In the genomic region with DNA sequence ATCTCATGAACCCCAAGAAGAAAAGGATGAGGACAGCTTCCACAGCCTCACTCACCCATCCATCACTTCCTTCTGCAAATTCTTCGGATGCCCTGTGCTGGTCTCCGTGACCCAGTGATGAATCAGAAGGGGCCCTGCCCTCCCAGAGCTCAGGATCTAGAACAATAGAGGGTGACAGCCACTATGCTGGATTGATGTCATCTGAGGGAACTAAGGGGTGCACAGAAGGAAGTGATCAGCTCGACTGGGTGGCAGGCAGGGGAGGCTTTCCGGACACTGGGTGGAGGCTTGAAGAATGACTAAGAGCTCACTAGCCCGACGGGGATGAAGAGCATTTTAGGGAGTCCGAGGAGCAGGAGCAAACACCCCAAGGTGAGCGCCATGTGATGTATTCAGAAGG, we compare ENCODE assay signal across 13 cellular contexts. TPM values are rescaled to one million over a fixed set of nuclear protein-coding genes. Genes with fewer than 3 reads are reported as not detected.
A peak's percentile ranks its signal among the peaks of the same experiment; 100 is the strongest.
DNase-seq lines count a peak whose midpoint lies in the region; ATAC-seq, FAIRE-seq and TF ChIP-seq lines count a peak whose summit lies in the region.
"Had no signal": no experiment of that assay in that cellular context is flagged by ENCODE, and none has a peak within 500 bp of the region (broad histone marks: within the 10 kb centered on the region; RNA-seq: fewer than 3 reads in every experiment).

No MANE protein-coding gene starts in this region.

- peaks cover 5% of the 10 kb centered on the region for H3K27me3 Mint-ChIP-seq in astrocyte (ENCODE audit: low read depth, unreplicated experiment)

- H3K4me3 ChIP-seq in astrocyte (ENCODE audit: insufficient read depth, low read depth, low read length): no peak overlapping the region
- H3K4me3 ChIP-seq in kidney (ENCODE audit: low read length in 2 of 2): no peak overlapping the region

- no peaks in the 10 kb centered on the region for H3K79me2 ChIP-seq in astrocyte (ENCODE audit: insufficient read depth, low read length)

- H3K36me3 Mint-ChIP-seq in astrocyte (ENCODE audit: low read depth, unreplicated experiment): no peaks in the 10 kb centered on the region
- H3K36me3 Mint-ChIP-seq: stimulated activated memory B cell treated with anti-CD40 and anti-IgM and Interleukin-4, amounts not matched to agents 10 μg/mL and 1 μg/mL and 100 μg/mL, for 72 hours had no signal

- FAIRE-seq in astrocyte (lab: Jason Lieb, UNC) (no peak), kidney (lab: Jason Lieb, UNC) (no peak)

- H3K36me3 ChIP-seq in astrocyte (ENCODE audit: insufficient read depth, low read length) (no peaks in the 10 kb centered on the region), kidney (ENCODE audit: control insufficient read depth in 1 of 2, insufficient read depth in 2 of 2, low read length in 2 of 2) (no peaks in the 10 kb centered on the region)

- DNase-seq in AG20443 (ENCODE audit: low spot score) (peak; percentile 30), HT-29 (ENCODE audit: low spot score) (peak; percentile 50), astrocyte (ENCODE audit: low read depth) (no peak), kidney (peak; percentile 28), NCI-H345 treated with DMSO at 0.1 percent for 48 hours (lab: John Stamatoyannopoulos, UW; ENCODE audit: unreplicated experiment) (no peak), NCI-H2227 (lab: John Stamatoyannopoulos, UW; ENCODE audit: unreplicated experiment) (no peak)
- DNase-seq: activated naive CD4-positive, alpha-beta T cell treated with Interleukin-2 at 50 U/mL for 16 hours; NCI-H526 treated with DMSO at 0.1 percent for 48 hours; stimulated activated CD4-positive, alpha-beta T cell treated with anti-CD3 and anti-CD28 coated beads, Interleukin-4, amount 100 ng/mL, for 24 hours had no signal

- peak overlapping the region; percentile 79 for H3K4me2 ChIP-seq in astrocyte (ENCODE audit: low read length)

- H4K20me1 ChIP-seq in astrocyte (ENCODE audit: insufficient read depth, low read length): no peaks in the 10 kb centered on the region

- H3K9ac ChIP-seq in astrocyte (ENCODE audit: low read length) (no peak overlapping the region), kidney (ENCODE audit: low read length in 2 of 2) (no peak overlapping the region)

- H3K27ac ChIP-seq in astrocyte (ENCODE audit: low read depth, low read length): peak overlapping the region; percentile 19
- no peak overlapping the region for H3K27ac ChIP-seq in kidney (ENCODE audit: low read depth in 2 of 2, low read length in 2 of 2)

- ATAC-seq in GM18861 (IDR thresholded peaks at IDR 0.05; ENCODE audit: unreplicated experiment) (no peak), HG02588 (IDR thresholded peaks at IDR 0.05; ENCODE audit: unreplicated experiment) (no peak)
- ATAC-seq: right cardiac atrium; stimulated activated memory B cell treated with anti-CD40 and anti-IgM and Interleukin-4, amounts not matched to agents 10 μg/mL and 1 μg/mL and 100 μg/mL, for 72 hours had no signal

- peaks cover 9% of the 10 kb centered on the region for H3K4me1 Mint-ChIP-seq in astrocyte (ENCODE audit: low read depth, unreplicated experiment)
- H3K4me1 Mint-ChIP-seq: stimulated activated memory B cell treated with anti-CD40 and anti-IgM and Interleukin-4, amounts not matched to agents 10 μg/mL and 1 μg/mL and 100 μg/mL, for 72 hours had no signal

- H3K9me3 Mint-ChIP-seq in astrocyte (ENCODE audit: unreplicated experiment): no peaks in the 10 kb centered on the region
- H3K9me3 Mint-ChIP-seq: stimulated activated memory B cell treated with anti-CD40 and anti-IgM and Interleukin-4, amounts not matched to agents 10 μg/mL and 1 μg/mL and 100 μg/mL, for 72 hours had no signal

- H2AFZ ChIP-seq in astrocyte (ENCODE audit: low read depth, low read length): no peak overlapping the region

- H3K4me3 Mint-ChIP-seq in astrocyte (ENCODE audit: unreplicated experiment): no peak overlapping the region

- no peaks in the 10 kb centered on the region for H3K9me3 ChIP-seq in astrocyte (ENCODE audit: insufficient read depth, low read depth, low read length)
- H3K9me3 ChIP-seq in kidney (ENCODE audit: control insufficient read depth in 1 of 2, low read length in 2 of 2): no peaks in the 10 kb centered on the region

- no peak for TF ChIP-seq CTCF in astrocyte (IDR thresholded peaks at IDR 0.05; ENCODE audit: insufficient read depth, low read depth, low read length)
- TF ChIP-seq CTCF in kidney (IDR thresholded peaks at IDR 0.05; ENCODE audit: borderline replicate concordance, extremely low read depth, insufficient read depth): no peak

- H3K4me1 ChIP-seq in astrocyte (ENCODE audit: insufficient read depth, low read length) (peaks cover 12% of the 10 kb centered on the region), kidney (ENCODE audit: control insufficient read depth in 1 of 2, insufficient read depth in 1 of 2, low read depth in 1 of 2, low read length in 2 of 2) (peaks cover 0 to 2% of the 10 kb centered on the region in 2 donors)

- H3K27ac Mint-ChIP-seq in astrocyte (ENCODE audit: unreplicated experiment): peak overlapping the region; percentile 41
- H3K27ac Mint-ChIP-seq: stimulated activated memory B cell treated with anti-CD40 and anti-IgM and Interleukin-4, amounts not matched to agents 10 μg/mL and 1 μg/mL and 100 μg/mL, for 72 hours had no signal

- intact Hi-C loops in kidney (cut with DNase I): no loop called here

- H3K27me3 ChIP-seq in astrocyte (ENCODE audit: insufficient read depth, low read length): no peaks in the 10 kb centered on the region

RNA-seq across cellular contexts. Expression of gene ZNF185, which starts 1.4 kb away (rescaled TPM):
- total RNA-seq in HT-29 (2014; rRNA removed; shearing (Covaris generic)): 3.5 and 4.0 TPM in 2 replicates
- total RNA-seq in astrocyte: 7.8 and 16.2 TPM in 2 replicates
- 24.3 TPM for total RNA-seq in kidney
- 12.0 TPM for polyA plus RNA-seq in kidney (ENCODE audit: insufficient read depth, low read depth, low replicate concordance)

Comparison
In these comparisons a context has a peak if more than half of its experiments do, and no peak if none do; other contexts are left out.
1. DNase-seq: peak in AG20443 (single experiment), HT-29 (single experiment) and kidney (single experiment); none in astrocyte (single experiment), NCI-H345 treated with DMSO at 0.1 percent for 48 hours (single experiment) and NCI-H2227 (single experiment).